ENCODE assay signal across 1 cellular context in genomic region chr11:116615211-116615865, GRCh38.
TF ChIP-seq lines count a peak whose summit lies in the region.

No MANE protein-coding gene starts in this region.

TF ChIP-seq in GM23338, 12 proteins besides CTCF, POLR2A, EP300 and RAD21 (continued from another document):
- no peak for TF ChIP-seq ETS1 (IDR thresholded peaks at IDR 0.05)
